In the genomic region with DNA sequence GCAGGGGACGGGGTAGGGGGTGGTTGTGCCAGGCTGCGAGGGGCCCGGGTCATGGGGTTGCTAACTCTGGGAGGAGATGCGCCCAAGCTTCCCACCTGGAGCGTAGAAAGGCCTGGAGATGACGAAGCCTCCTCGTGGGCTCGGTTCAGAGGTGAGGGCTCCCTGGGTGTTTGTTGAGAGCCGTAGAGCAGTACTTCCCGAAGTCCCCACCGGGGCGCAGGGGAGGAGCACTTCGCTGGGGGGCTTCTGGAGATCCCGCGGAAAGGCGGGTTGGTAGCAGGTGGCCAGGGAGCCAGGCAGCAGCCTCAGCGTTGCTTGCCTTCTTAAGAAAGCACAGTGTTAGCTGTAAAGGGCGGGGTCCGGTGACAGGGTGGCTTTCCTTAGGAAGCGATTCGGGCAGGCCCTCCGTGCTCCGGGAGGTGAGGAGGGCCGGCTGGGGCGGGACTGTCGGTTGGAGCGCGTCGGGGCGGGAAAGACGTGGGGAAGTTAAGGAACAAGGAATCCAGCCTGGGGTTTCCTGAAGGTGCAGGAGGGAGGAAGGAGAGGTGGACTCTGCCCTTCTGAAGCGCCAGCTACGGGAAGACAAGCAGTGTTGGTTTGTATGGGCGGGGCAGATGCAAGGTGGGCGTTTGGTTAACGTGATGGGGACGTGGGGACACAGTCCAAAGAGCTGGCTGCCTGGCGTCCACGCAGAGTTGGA, we compare ENCODE assay signal across 9 cellular contexts. TPM values are rescaled to one million over a fixed set of nuclear protein-coding genes. Genes with fewer than 3 reads are reported as not detected.
DNase-seq lines count a peak whose midpoint lies in the region; ATAC-seq and TF ChIP-seq lines count a peak whose summit lies in the region.
"Had no signal": no experiment of that assay in that cellular context is flagged by ENCODE, and none has a peak within 500 bp of the region (broad histone marks: within the 10 kb centered on the region; RNA-seq: fewer than 3 reads in every experiment).

No MANE protein-coding gene starts in this region.

- peaks cover 17 to 48% of the 10 kb centered on the region in 2 donors for H3K27me3 ChIP-seq in right atrium auricular region
- H3K27me3 ChIP-seq in WERI-Rb-1 (ENCODE audit: insufficient read depth, low read depth, severe bottlenecking), result peaks cover 93% of the 10 kb centered on the region

- ATAC-seq in Right ventricle myocardium superior (ENCODE audit: poor library complexity) (no peak), GM21390 (IDR thresholded peaks at IDR 0.05; ENCODE audit: unreplicated experiment) (no peak)

- no peak for TF ChIP-seq CTCF in right atrium auricular region (IDR thresholded peaks at IDR 0.05)
- no peak for TF ChIP-seq CTCF in WERI-Rb-1 (IDR thresholded peaks at IDR 0.05; ENCODE audit: low read depth, low read length)

- intact Hi-C loops in Right ventricle myocardium superior (cut with DNase I), result no loop called here

- DNase-seq in Right ventricle myocardium superior, result peak; percentile 27
- no peak for DNase-seq in right atrium auricular region (ENCODE audit: low spot score)
- no peak for DNase-seq in WERI-Rb-1
- no peak for DNase-seq in substantia nigra (lab: John Stamatoyannopoulos, UW)
- DNase-seq in activated gamma-delta T cell treated with Interleukin-2 at 50 U/mL for 16 hours, result no peak
- DNase-seq in T-helper 9 cell, result no peak

- H3K9me3 ChIP-seq in right atrium auricular region (no peaks in the 10 kb centered on the region), WERI-Rb-1 (ENCODE audit: severe bottlenecking) (peaks cover 18% of the 10 kb centered on the region), iPS-18c (ENCODE audit: control insufficient read depth, insufficient read depth, low read length) (peaks cover 7% of the 10 kb centered on the region)
- H3K9me3 ChIP-seq: right lobe of liver had no signal

- H3K36me3 ChIP-seq in right atrium auricular region, result no peaks in the 10 kb centered on the region
- no peaks in the 10 kb centered on the region for H3K36me3 ChIP-seq in WERI-Rb-1
- H3K36me3 ChIP-seq: right lobe of liver had no signal

- H3K27ac ChIP-seq in right atrium auricular region (no peak overlapping the region), WERI-Rb-1 (no peak overlapping the region), substantia nigra (ENCODE audit: low read depth, low read length, poor library complexity, severe bottlenecking) (peak overlapping the region; percentile 66)
- H3K27ac ChIP-seq: right lobe of liver had no signal

- H3K4me3 ChIP-seq in right atrium auricular region (peak overlapping the region in 1 of 2 donors; percentile 36), WERI-Rb-1 (ENCODE audit: low read depth, low read length) (peak overlapping the region; percentile 26; the same call in 1 of the 2 replicates), iPS-18c (ENCODE audit: insufficient read depth, low read depth, low read length) (peak overlapping the region; percentile 58)
- H3K4me3 ChIP-seq: right lobe of liver had no signal

- H3K4me1 ChIP-seq in right atrium auricular region, result peaks cover 0 to 57% of the 10 kb centered on the region in 2 donors

RNA-seq across cellular contexts. Expression of a gene that starts 3.3 kb away (rescaled TPM):
- total RNA-seq in Right ventricle myocardium superior (not detected), right atrium auricular region (not detected)
- total RNA-seq: right lobe of liver had no signal
